9 cellular contexts compared by ENCODE assay signal in genomic region chr16:81551141-81551808, GRCh38.
DNase-seq lines count a peak whose midpoint lies in the region; ATAC-seq lines count a peak whose summit lies in the region.
"Had no signal": no experiment of that assay in that cellular context is flagged by ENCODE, and none has a peak within 500 bp of the region (broad histone marks: within the 10 kb centered on the region; RNA-seq: fewer than 3 reads in every experiment).

No MANE protein-coding gene starts in this region.

- no peak overlapping the region for H3K27ac ChIP-seq in neuronal stem cell (replicated peaks; ENCODE audit: low read length)

- no peaks in the 10 kb centered on the region for H3K9me3 ChIP-seq in neuronal stem cell (replicated peaks in 1 of 2; ENCODE audit: control insufficient read depth in 2 of 2, insufficient read depth in 1 of 2, low read depth in 1 of 2, low read length in 2 of 2)

- H3K9ac ChIP-seq in neuronal stem cell (ENCODE audit: low read depth, low read length, poor library complexity) = no peak overlapping the region

- H3K4me3 Mint-ChIP-seq in central memory CD8-positive, alpha-beta T cell = no peak overlapping the region

- H3K4ac ChIP-seq in neuronal stem cell (ENCODE audit: low read length) = no peak overlapping the region

- H2BK15ac ChIP-seq in neuronal stem cell (ENCODE audit: low read length) = no peak overlapping the region

- no peak overlapping the region for H3K23ac ChIP-seq in neuronal stem cell (ENCODE audit: low read depth, low read length, poor library complexity)

- peak overlapping the region; percentile 86 for H3K27ac Mint-ChIP-seq in central memory CD8-positive, alpha-beta T cell (ENCODE audit: low read depth)

- H3K27me3 ChIP-seq in neuronal stem cell (ENCODE audit: control insufficient read depth in 3 of 3, insufficient read depth in 3 of 3, low read depth in 1 of 3, low read length in 3 of 3) = no peaks in the 10 kb centered on the region

- H3K36me3 Mint-ChIP-seq in central memory CD8-positive, alpha-beta T cell (ENCODE audit: insufficient read depth) = peaks cover 2% of the 10 kb centered on the region

- no peak overlapping the region for H4K8ac ChIP-seq in neuronal stem cell (ENCODE audit: low read depth, low read length)

- no CpG with 5 or more reads among the region's 6 CpGs for WGBS in neuronal stem cell (ENCODE audit: extremely low coverage in 2 of 2, insufficient read length in 2 of 2, insufficient replicate concordance in 1 of 2), 2 donors

- ATAC-seq in central memory CD8-positive, alpha-beta T cell (replicated peaks; ENCODE audit: extremely low read depth, poor library complexity, severe bottlenecking) = no peak
- ATAC-seq in GM18517 (IDR thresholded peaks at IDR 0.05; ENCODE audit: unreplicated experiment) = no peak

- H3K27me3 Mint-ChIP-seq in central memory CD8-positive, alpha-beta T cell = no peaks in the 10 kb centered on the region

- H3K4me3 ChIP-seq in neuronal stem cell (ENCODE audit: low read length in 2 of 2) = no peak overlapping the region

- H3K36me3 ChIP-seq in neuronal stem cell (replicated peaks in 1 of 2; ENCODE audit: control insufficient read depth in 2 of 2, insufficient read depth in 2 of 2, low read length in 2 of 2) = peaks cover 0 to 5% of the 10 kb centered on the region in 2 donors

- DNase-seq in GM04504 (ENCODE audit: low read depth) (peak; percentile 53), MV-4-11 (lab: John Stamatoyannopoulos, UW) (peak; percentile 73), neuronal stem cell (ENCODE audit: low spot score) (no peak), NCI-H1417 (lab: John Stamatoyannopoulos, UW) (no peak), amniotic stem cell (lab: John Stamatoyannopoulos, UW) (no peak)
- no peak for DNase-seq in central memory CD8-positive, alpha-beta T cell (ENCODE audit: low spot score in 2 of 2)
- DNase-seq in activated CD4-positive, alpha-beta T cell treated with anti-CD3 and anti-CD28 coated beads, Interleukin-2, amount 50 U/mL, for 1 hour = no peak
- DNase-seq: NCI-H524 had no signal

- H4K91ac ChIP-seq in neuronal stem cell (ENCODE audit: low read depth, low read length, poor library complexity) = no peak overlapping the region

- H3K14ac ChIP-seq in neuronal stem cell (ENCODE audit: low read length) = no peak overlapping the region

- H3K4me1 ChIP-seq in neuronal stem cell (ENCODE audit: control insufficient read depth in 2 of 2, insufficient read depth in 1 of 2, low read depth in 1 of 2, low read length in 2 of 2) = peaks cover 0 to 5% of the 10 kb centered on the region in 2 donors

- H3K79me1 ChIP-seq in neuronal stem cell (ENCODE audit: low read depth, low read length) = peaks cover 25% of the 10 kb centered on the region

- no peak overlapping the region for H3K4me2 ChIP-seq in neuronal stem cell (ENCODE audit: insufficient read depth, low read length, poor library complexity, severe bottlenecking)

- H2BK120ac ChIP-seq in neuronal stem cell (ENCODE audit: low read depth, low read length) = peak overlapping the region; percentile 2

- H3K4me1 Mint-ChIP-seq in central memory CD8-positive, alpha-beta T cell = peaks cover 76% of the 10 kb centered on the region

- H3K9me3 Mint-ChIP-seq in central memory CD8-positive, alpha-beta T cell = no peaks in the 10 kb centered on the region

- no peak overlapping the region for H2BK12ac ChIP-seq in neuronal stem cell (ENCODE audit: low read length)

- H2AFZ ChIP-seq in neuronal stem cell (ENCODE audit: low read length) = no peak overlapping the region

- no peak overlapping the region for H2AK5ac ChIP-seq in neuronal stem cell (ENCODE audit: low read depth, low read length)

- peak overlapping the region; percentile 15 for H3K18ac ChIP-seq in neuronal stem cell (ENCODE audit: low read length)

- H2BK5ac ChIP-seq in neuronal stem cell (ENCODE audit: low read length) = peak overlapping the region; percentile 68

Comparison
In these comparisons a context has a peak if more than half of its experiments do, and no peak if none do; other contexts are left out.
1. DNase-seq: peak in GM04504 (single experiment) and MV-4-11 (single experiment); none in central memory CD8-positive, alpha-beta T cell (0 of 2), neuronal stem cell (single experiment), NCI-H1417 (0 of 3), activated CD4-positive, alpha-beta T cell treated with anti-CD3 and anti-CD28 coated beads, Interleukin-2, amount 50 U/mL, for 1 hour (single experiment) and amniotic stem cell (single experiment).